8 cellular contexts compared by ENCODE assay signal in genomic region chr19:12890787-12891552, GRCh38. TPM values are rescaled to one million over a fixed set of nuclear protein-coding genes. Genes with fewer than 3 reads are reported as not detected.
DNase-seq lines count a peak whose midpoint lies in the region; ATAC-seq and TF ChIP-seq lines count a peak whose summit lies in the region.

TSS of gene GCDH (plus strand) at chr19:12891160. CDS start at chr19:12891305, 145 bp downstream.

- peak within 1 kb of the TSS; percentile 50 for H3K27ac ChIP-seq in OCI-LY7 (ENCODE audit: low read depth, low read length, poor library complexity, severe bottlenecking)

- CTCF ChIA-PET in OCI-LY7 (lab: Charles Lee; ENCODE audit: unreplicated experiment), result interaction anchor here (0.5 to 1.1 kb wide), 4 partner anchors 10 to 873 kb away, joined by 3 to 4 read pairs (median 4); partner anchors contain the start of gene DNASE2

- H3K79me2 ChIP-seq in OCI-LY7 (ENCODE audit: insufficient read depth, low read depth, low read length), result peaks cover 9% of the 10 kb centered on the region; the same call in 1 of the 2 replicates

- H3K4me2 ChIP-seq in OCI-LY7 (ENCODE audit: low read length), result peak within 1 kb of the TSS; percentile 95

- H3K27me3 Mint-ChIP-seq in endothelial cell (ENCODE audit: unreplicated experiment) (peaks cover 11% of the 10 kb centered on the region), mesothelial cell of epicardium (ENCODE audit: low read depth) (peaks cover 20% of the 10 kb centered on the region)

- H3K36me3 Mint-ChIP-seq in endothelial cell (ENCODE audit: low read depth, unreplicated experiment) (peaks cover 4% of the 10 kb centered on the region), mesothelial cell of epicardium (peaks cover 6% of the 10 kb centered on the region)

- H2AFZ ChIP-seq in OCI-LY7 (ENCODE audit: low read length), result peak within 1 kb of the TSS; percentile 70; the same call in 1 of the 2 replicates

- no peaks in the 10 kb centered on the region for H3K9me2 ChIP-seq in OCI-LY7 (ENCODE audit: insufficient read depth, low read length)

- intact Hi-C loops in OCI-LY7 (cut with micrococcal nuclease; ENCODE audit: unreplicated experiment), result loop anchor here (1.0 to 5.0 kb wide), 4 partner anchors 10 to 66 kb away; partner anchors contain the start of genes DNASE2, FARSA, GADD45GIP1 and SYCE2

- H3K4me3 Mint-ChIP-seq in endothelial cell (ENCODE audit: unreplicated experiment) (peak within 1 kb of the TSS; percentile 97), mesothelial cell of epicardium (peak within 1 kb of the TSS; percentile 91)

- H3K9me3 Mint-ChIP-seq in endothelial cell (ENCODE audit: unreplicated experiment) (no peaks in the 10 kb centered on the region), mesothelial cell of epicardium (no peaks in the 10 kb centered on the region)

- peaks cover 15% of the 10 kb centered on the region; the same call in 1 of the 2 replicates for H3K36me3 ChIP-seq in OCI-LY7 (ENCODE audit: insufficient read depth, low read length)

- no peaks in the 10 kb centered on the region for H3K9me3 ChIP-seq in OCI-LY7 (ENCODE audit: low read length)

- ATAC-seq in GM21447 (IDR thresholded peaks at IDR 0.05; ENCODE audit: unreplicated experiment), result peak; percentile 92

- TF ChIP-seq CTCF in OCI-LY7 (conservative IDR thresholded peaks at IDR 0.05; ENCODE audit: low read length) (no peak), endothelial cell (IDR thresholded peaks at IDR 0.05; ENCODE audit: unreplicated experiment) (no peak), mesothelial cell of epicardium (IDR thresholded peaks at IDR 0.05; ENCODE audit: unreplicated experiment) (no peak)

- POLR2A ChIA-PET in OCI-LY7 (lab: Charles Lee), result interaction anchor here (0.6 to 1.5 kb wide), 9 partner anchors 8 to 264 kb away, joined by 3 to 8 read pairs (median 5); partner anchors contain the start of genes DNASE2 and GET3

- peak within 1 kb of the TSS; percentile 37 for H3K27ac Mint-ChIP-seq in endothelial cell (ENCODE audit: unreplicated experiment)
- peak within 1 kb of the TSS; percentile 84 for H3K27ac Mint-ChIP-seq in mesothelial cell of epicardium

- BruUV-seq in OCI-LY7 (replicated peaks; lab: Mats Ljungman, UMichigan), result no TSS peak

- peaks cover 14% of the 10 kb centered on the region for H3K4me1 ChIP-seq in OCI-LY7 (ENCODE audit: insufficient read depth, low read length, poor library complexity, severe bottlenecking)

- DNase-seq in D341Med (ENCODE audit: low spot score), result peak; percentile 94
- DNase-seq in HuH-7.5 (ENCODE audit: low spot score), result peak; percentile 100
- peak; percentile 99 for DNase-seq in OCI-LY7 (ENCODE audit: low spot score)
- DNase-seq in activated T-cell treated with anti-CD3 and anti-CD28 coated beads for 1 hour (ENCODE audit: low read depth), result peak; percentile 90
- DNase-seq in endothelial cell (ENCODE audit: low spot score), result peak; percentile 89
- DNase-seq in mesothelial cell of epicardium (ENCODE audit: low spot score in 2 of 2, unreplicated experiment in 2 of 2), result peak; percentile 84 to 89
- peak; percentile 95 to 96 for DNase-seq in stimulated activated CD8-positive, alpha-beta memory T cell treated with anti-CD3 and anti-CD28 coated beads, Interleukin-15, amount 100 ng/mL, for 48 hours (ENCODE audit: low read depth in 2 of 2)

- H3K4me1 Mint-ChIP-seq in endothelial cell (ENCODE audit: unreplicated experiment) (peaks cover 14% of the 10 kb centered on the region), mesothelial cell of epicardium (peaks cover 22% of the 10 kb centered on the region)

- no peaks in the 10 kb centered on the region for H4K20me1 ChIP-seq in OCI-LY7 (ENCODE audit: insufficient read depth, low read length)

- H3K4me3 ChIP-seq in OCI-LY7 (ENCODE audit: low read depth, low read length, poor library complexity, severe bottlenecking), result peak within 1 kb of the TSS; percentile 91

RNA-seq across cellular contexts. Expression of gene GCDH, which starts in this region (rescaled TPM):
- total RNA-seq in OCI-LY7 (2014; rRNA removed; shearing (Covaris generic)), result 31.5 and 40.7 TPM in 2 replicates
- total RNA-seq in OCI-LY7 (2022) (43.8 and 48.7 TPM in 2 replicates), endothelial cell (ENCODE audit: unreplicated experiment) (20.0 TPM), mesothelial cell of epicardium (29.7 to 31.5 TPM (median 30.2 TPM) in 3 replicates)

Comparison
In these comparisons a context has a peak if more than half of its experiments do, and no peak if none do; other contexts are left out.
1. Peak in every context shown above with its lines: DNase-seq, ATAC-seq, H3K4me3 ChIP-seq and H3K27ac ChIP-seq.